In genomic region chr3:155110996-155111901, GRCh38 we compare ENCODE assay signal across 18 cellular contexts. TPM values are rescaled to one million over a fixed set of nuclear protein-coding genes. Genes with fewer than 3 reads are reported as not detected.
DNase-seq lines count a peak whose midpoint lies in the region; ATAC-seq and TF ChIP-seq lines count a peak whose summit lies in the region.
"Had no signal": no experiment of that assay in that cellular context is flagged by ENCODE, and none has a peak within 500 bp of the region (broad histone marks: within the 10 kb centered on the region; RNA-seq: fewer than 3 reads in every experiment).

No MANE protein-coding gene starts in this region.

- H3K4me1 ChIP-seq in gastroesophageal sphincter, result no peaks in the 10 kb centered on the region
- H3K4me1 ChIP-seq: foreskin keratinocyte, sigmoid colon had no signal

- H3K27ac ChIP-seq in gastroesophageal sphincter, result no peak overlapping the region
- H3K27ac ChIP-seq: foreskin keratinocyte, sigmoid colon had no signal

- peaks cover 7% of the 10 kb centered on the region for H3K9me3 Mint-ChIP-seq in activated naive CD8-positive, alpha-beta T cell treated with anti-CD3 and anti-CD28 coated beads, Interleukin-2, amount 50 U/mL, for 24 hours
- H3K9me3 Mint-ChIP-seq in activated naive CD8-positive, alpha-beta T cell treated with anti-CD3 and anti-CD28 coated beads for 36 hours, result no peaks in the 10 kb centered on the region
- H3K9me3 Mint-ChIP-seq in effector memory CD8-positive, alpha-beta T cell, result peaks cover 0 to 5% of the 10 kb centered on the region in 2 donors
- peaks cover 0 to 1% of the 10 kb centered on the region in 2 donors for H3K9me3 Mint-ChIP-seq in stimulated activated naive B cell treated with anti-CD40 and anti-IgM and Interleukin-4, amounts not matched to agents 10 μg/mL and 1 μg/mL and 100 μg/mL, for 72 hours
- H3K9me3 Mint-ChIP-seq in activated CD4-positive, alpha-beta memory T cell treated with anti-CD3 and anti-CD28 coated beads, Interleukin-2, amount 10 ng/mL, durations not matched to agents 7 days and 5 days, result no peaks in the 10 kb centered on the region

- no peaks in the 10 kb centered on the region for H3K36me3 ChIP-seq in gastroesophageal sphincter
- H3K36me3 ChIP-seq: sigmoid colon had no signal

- H3K4me3 ChIP-seq in gastroesophageal sphincter, result no peak overlapping the region
- H3K4me3 ChIP-seq: mucosa of descending colon, sigmoid colon had no signal

- H3K4me3 Mint-ChIP-seq in activated naive CD8-positive, alpha-beta T cell treated with anti-CD3 and anti-CD28 coated beads, Interleukin-2, amount 50 U/mL, for 24 hours, result peak overlapping the region; percentile 9
- H3K4me3 Mint-ChIP-seq in activated naive CD8-positive, alpha-beta T cell treated with anti-CD3 and anti-CD28 coated beads for 36 hours, result no peak overlapping the region
- no peak overlapping the region for H3K4me3 Mint-ChIP-seq in effector memory CD8-positive, alpha-beta T cell
- H3K4me3 Mint-ChIP-seq in stimulated activated naive B cell treated with anti-CD40 and anti-IgM and Interleukin-4, amounts not matched to agents 10 μg/mL and 1 μg/mL and 100 μg/mL, for 72 hours, result peak overlapping the region; percentile 52 to 62
- no peak overlapping the region for H3K4me3 Mint-ChIP-seq in activated CD4-positive, alpha-beta memory T cell treated with anti-CD3 and anti-CD28 coated beads, Interleukin-2, amount 10 ng/mL, durations not matched to agents 7 days and 5 days

- CTCF ChIA-PET in activated CD4-positive, alpha-beta memory T cell treated with anti-CD3 and anti-CD28 coated beads, Interleukin-2, amount 10 ng/mL, durations not matched to agents 7 days and 5 days (lab: Charles Lee), result no interaction called here

- no peak for TF ChIP-seq CTCF in gastroesophageal sphincter (IDR thresholded peaks at IDR 0.05)

- H3K4me1 Mint-ChIP-seq in activated naive CD8-positive, alpha-beta T cell treated with anti-CD3 and anti-CD28 coated beads, Interleukin-2, amount 50 U/mL, for 24 hours, result peaks cover 11% of the 10 kb centered on the region
- H3K4me1 Mint-ChIP-seq in activated naive CD8-positive, alpha-beta T cell treated with anti-CD3 and anti-CD28 coated beads for 36 hours, result peaks cover 2% of the 10 kb centered on the region
- H3K4me1 Mint-ChIP-seq in effector memory CD8-positive, alpha-beta T cell (ENCODE audit: low read depth in 2 of 2), result no peaks in the 10 kb centered on the region
- H3K4me1 Mint-ChIP-seq in stimulated activated naive B cell treated with anti-CD40 and anti-IgM and Interleukin-4, amounts not matched to agents 10 μg/mL and 1 μg/mL and 100 μg/mL, for 72 hours, result peaks cover 27 to 55% of the 10 kb centered on the region in 2 donors
- no peaks in the 10 kb centered on the region for H3K4me1 Mint-ChIP-seq in activated CD4-positive, alpha-beta memory T cell treated with anti-CD3 and anti-CD28 coated beads, Interleukin-2, amount 10 ng/mL, durations not matched to agents 7 days and 5 days

- H3K27ac Mint-ChIP-seq in activated naive CD8-positive, alpha-beta T cell treated with anti-CD3 and anti-CD28 coated beads, Interleukin-2, amount 50 U/mL, for 24 hours, result no peak overlapping the region
- H3K27ac Mint-ChIP-seq in activated naive CD8-positive, alpha-beta T cell treated with anti-CD3 and anti-CD28 coated beads for 36 hours, result no peak overlapping the region
- H3K27ac Mint-ChIP-seq in effector memory CD8-positive, alpha-beta T cell, result peak overlapping the region in 1 of 2 donors; percentile 32
- peak overlapping the region; percentile 81 for H3K27ac Mint-ChIP-seq in stimulated activated naive B cell treated with anti-CD40 and anti-IgM and Interleukin-4, amounts not matched to agents 10 μg/mL and 1 μg/mL and 100 μg/mL, for 72 hours
- no peak overlapping the region for H3K27ac Mint-ChIP-seq in activated CD4-positive, alpha-beta memory T cell treated with anti-CD3 and anti-CD28 coated beads, Interleukin-2, amount 10 ng/mL, durations not matched to agents 7 days and 5 days

- no peak for ATAC-seq in activated naive CD8-positive, alpha-beta T cell treated with anti-CD3 and anti-CD28 coated beads, Interleukin-2, amount 50 U/mL, for 24 hours
- ATAC-seq in effector memory CD8-positive, alpha-beta T cell (replicated peaks), result peak; percentile 59
- peak; percentile 83 to 84 for ATAC-seq in stimulated activated naive B cell treated with anti-CD40 and anti-IgM and Interleukin-4, amounts not matched to agents 10 μg/mL and 1 μg/mL and 100 μg/mL, for 72 hours (replicated peaks)
- no peak for ATAC-seq in gastroesophageal sphincter
- ATAC-seq: foreskin keratinocyte, left cardiac atrium, mucosa of descending colon, Right ventricle myocardium inferior had no signal

- no peak for DNase-seq in activated naive CD8-positive, alpha-beta T cell treated with anti-CD3 and anti-CD28 coated beads, Interleukin-2, amount 50 U/mL, for 24 hours
- no peak for DNase-seq in activated naive CD8-positive, alpha-beta T cell treated with anti-CD3 and anti-CD28 coated beads for 36 hours
- peak; percentile 15 to 47 for DNase-seq in NCI-H526 (lab: John Stamatoyannopoulos, UW)
- no peak for DNase-seq in effector memory CD8-positive, alpha-beta T cell
- DNase-seq in stimulated activated naive B cell treated with anti-CD40 and anti-IgM and Interleukin-4, amounts not matched to agents 10 μg/mL and 1 μg/mL and 100 μg/mL, for 72 hours, result peak; percentile 17
- DNase-seq in activated CD4-positive, alpha-beta memory T cell treated with anti-CD3 and anti-CD28 coated beads, Interleukin-2, amount 10 ng/mL, durations not matched to agents 7 days and 5 days, result no peak
- no peak for DNase-seq in NCI-H2107 treated with DMSO at 0.1 percent for 48 hours (lab: John Stamatoyannopoulos, UW; ENCODE audit: unreplicated experiment)
- DNase-seq: activated CD4-positive, alpha-beta T cell treated with anti-CD3 and anti-CD28 coated beads for 1 hour; activated naive CD4-positive, alpha-beta T cell treated with Interleukin-2 at 50 U/mL for 16 hours; foreskin keratinocyte; left cardiac atrium; mucosa of descending colon; NCI-H2171; sigmoid colon; stimulated activated CD4-positive, alpha-beta T cell treated with anti-CD3 and anti-CD28 coated beads, Interleukin-1b, Interleukin-23, amount 100 ng/mL, for 48 hours; substantia nigra had no signal

- 66 to 71% methylated on average over 10 to 11 of the region's 11 CpGs for WGBS in gastroesophageal sphincter (ENCODE audit: low coverage in 1 of 2), 2 donors

- TF ChIP-seq POLR2A in gastroesophageal sphincter (IDR thresholded peaks at IDR 0.05), result no peak

- POLR2A ChIA-PET in activated CD4-positive, alpha-beta memory T cell treated with anti-CD3 and anti-CD28 coated beads, Interleukin-2, amount 10 ng/mL, durations not matched to agents 7 days and 5 days (lab: Charles Lee), result no interaction called here

- TF ChIP-seq EP300 in gastroesophageal sphincter (IDR thresholded peaks at IDR 0.05), result no peak

- peaks cover 3% of the 10 kb centered on the region for H3K27me3 Mint-ChIP-seq in activated naive CD8-positive, alpha-beta T cell treated with anti-CD3 and anti-CD28 coated beads, Interleukin-2, amount 50 U/mL, for 24 hours
- H3K27me3 Mint-ChIP-seq in activated naive CD8-positive, alpha-beta T cell treated with anti-CD3 and anti-CD28 coated beads for 36 hours, result no peaks in the 10 kb centered on the region
- H3K27me3 Mint-ChIP-seq in effector memory CD8-positive, alpha-beta T cell, result no peaks in the 10 kb centered on the region
- no peaks in the 10 kb centered on the region for H3K27me3 Mint-ChIP-seq in stimulated activated naive B cell treated with anti-CD40 and anti-IgM and Interleukin-4, amounts not matched to agents 10 μg/mL and 1 μg/mL and 100 μg/mL, for 72 hours
- H3K27me3 Mint-ChIP-seq in activated CD4-positive, alpha-beta memory T cell treated with anti-CD3 and anti-CD28 coated beads, Interleukin-2, amount 10 ng/mL, durations not matched to agents 7 days and 5 days, result no peaks in the 10 kb centered on the region

- H3K36me3 Mint-ChIP-seq in activated naive CD8-positive, alpha-beta T cell treated with anti-CD3 and anti-CD28 coated beads, Interleukin-2, amount 50 U/mL, for 24 hours (ENCODE audit: low read depth), result no peaks in the 10 kb centered on the region
- no peaks in the 10 kb centered on the region for H3K36me3 Mint-ChIP-seq in activated naive CD8-positive, alpha-beta T cell treated with anti-CD3 and anti-CD28 coated beads for 36 hours
- H3K36me3 Mint-ChIP-seq in effector memory CD8-positive, alpha-beta T cell (ENCODE audit: insufficient read depth), result no peaks in the 10 kb centered on the region
- no peaks in the 10 kb centered on the region for H3K36me3 Mint-ChIP-seq in stimulated activated naive B cell treated with anti-CD40 and anti-IgM and Interleukin-4, amounts not matched to agents 10 μg/mL and 1 μg/mL and 100 μg/mL, for 72 hours
- no peaks in the 10 kb centered on the region for H3K36me3 Mint-ChIP-seq in activated CD4-positive, alpha-beta memory T cell treated with anti-CD3 and anti-CD28 coated beads, Interleukin-2, amount 10 ng/mL, durations not matched to agents 7 days and 5 days (ENCODE audit: low read depth)

- no peaks in the 10 kb centered on the region for H3K9me3 ChIP-seq in gastroesophageal sphincter
- H3K9me3 ChIP-seq: mucosa of descending colon, sigmoid colon had no signal

- no peaks in the 10 kb centered on the region for H3K27me3 ChIP-seq in gastroesophageal sphincter
- H3K27me3 ChIP-seq: foreskin keratinocyte, sigmoid colon had no signal

RNA-seq across cellular contexts. Expression of gene MME, which starts 31.1 kb away (rescaled TPM):
- total RNA-seq in activated naive CD8-positive, alpha-beta T cell treated with anti-CD3 and anti-CD28 coated beads for 36 hours, result not detected
- total RNA-seq in activated CD4-positive, alpha-beta memory T cell treated with anti-CD3 and anti-CD28 coated beads, Interleukin-2, amount 10 ng/mL, durations not matched to agents 7 days and 5 days, result not detected
- 10 to 100 TPM in 2 of 4 donors, 1 to 10 TPM in 2; 1.5 to 81.7 (median 20.5) TPM for total RNA-seq in gastroesophageal sphincter

Comparison
In these comparisons a context has a peak if more than half of its experiments do, and no peak if none do; other contexts are left out.
1. H3K4me3 Mint-ChIP-seq: peak in activated naive CD8-positive, alpha-beta T cell treated with anti-CD3 and anti-CD28 coated beads, Interleukin-2, amount 50 U/mL, for 24 hours (single experiment) and stimulated activated naive B cell treated with anti-CD40 and anti-IgM and Interleukin-4, amounts not matched to agents 10 μg/mL and 1 μg/mL and 100 μg/mL, for 72 hours (2 of 2); none in activated naive CD8-positive, alpha-beta T cell treated with anti-CD3 and anti-CD28 coated beads for 36 hours (single experiment), effector memory CD8-positive, alpha-beta T cell (0 of 2) and activated CD4-positive, alpha-beta memory T cell treated with anti-CD3 and anti-CD28 coated beads, Interleukin-2, amount 10 ng/mL, durations not matched to agents 7 days and 5 days (single experiment).
2. ATAC-seq: peak in effector memory CD8-positive, alpha-beta T cell (single experiment) and stimulated activated naive B cell treated with anti-CD40 and anti-IgM and Interleukin-4, amounts not matched to agents 10 μg/mL and 1 μg/mL and 100 μg/mL, for 72 hours (2 of 2); none in activated naive CD8-positive, alpha-beta T cell treated with anti-CD3 and anti-CD28 coated beads, Interleukin-2, amount 50 U/mL, for 24 hours (single experiment) and gastroesophageal sphincter (single experiment).
3. DNase-seq: peak in NCI-H526 (2 of 2) and stimulated activated naive B cell treated with anti-CD40 and anti-IgM and Interleukin-4, amounts not matched to agents 10 μg/mL and 1 μg/mL and 100 μg/mL, for 72 hours (single experiment); none in activated naive CD8-positive, alpha-beta T cell treated with anti-CD3 and anti-CD28 coated beads, Interleukin-2, amount 50 U/mL, for 24 hours (single experiment), activated naive CD8-positive, alpha-beta T cell treated with anti-CD3 and anti-CD28 coated beads for 36 hours (single experiment), effector memory CD8-positive, alpha-beta T cell (0 of 3), activated CD4-positive, alpha-beta memory T cell treated with anti-CD3 and anti-CD28 coated beads, Interleukin-2, amount 10 ng/mL, durations not matched to agents 7 days and 5 days (single experiment) and NCI-H2107 treated with DMSO at 0.1 percent for 48 hours (single experiment).